In genomic region chr11:85647604-85648299, GRCh38 we compare ENCODE assay signal across 8 cellular contexts. TPM values are rescaled to one million over a fixed set of nuclear protein-coding genes. Genes with fewer than 3 reads are reported as not detected.
A peak's percentile ranks its signal among the peaks of the same experiment; 100 is the strongest.
DNase-seq lines count a peak whose midpoint lies in the region; ATAC-seq and TF ChIP-seq lines count a peak whose summit lies in the region.

TSS of gene TMEM126A (plus strand) at chr11:85647967. CDS start at chr11:85650256, 2,289 bp downstream.

- TF ChIP-seq POLR2A in esophagus squamous epithelium (IDR thresholded peaks at IDR 0.05) = peak in 3 of 4 donors; percentile 60 to 67 (median 64)

- H3K4me3 Mint-ChIP-seq in GM23338 = peak within 1 kb of the TSS; percentile 93
- H3K4me3 Mint-ChIP-seq in activated T-helper 1 cell treated with anti-CD3 and anti-CD28 coated beads, Interleukin-12 subunit alpha, Interleukin-12 subunit beta, Interleukin-2, Interleukin-4 antibody, amounts not matched to agents 30 ng/mL and 10 ng/mL and 1 ng/mL, durations not matched to agents 14 hours and 24 hours and 36 hours = peak within 1 kb of the TSS; percentile 93

- H3K79me2 ChIP-seq in DND-41 (ENCODE audit: insufficient read depth, low read length) (peaks cover 33% of the 10 kb centered on the region), GM23338 (replicated peaks; ENCODE audit: insufficient read depth) (peaks cover 8% of the 10 kb centered on the region; the same call in 1 of the 2 replicates)

- H3K4me1 Mint-ChIP-seq in GM23338 = peaks cover 23% of the 10 kb centered on the region
- peaks cover 25% of the 10 kb centered on the region for H3K4me1 Mint-ChIP-seq in activated T-helper 1 cell treated with anti-CD3 and anti-CD28 coated beads, Interleukin-12 subunit alpha, Interleukin-12 subunit beta, Interleukin-2, Interleukin-4 antibody, amounts not matched to agents 30 ng/mL and 10 ng/mL and 1 ng/mL, durations not matched to agents 14 hours and 24 hours and 36 hours (ENCODE audit: low read depth)

- H3K27ac Mint-ChIP-seq in GM23338 = peak within 1 kb of the TSS; percentile 98
- H3K27ac Mint-ChIP-seq in activated T-helper 1 cell treated with anti-CD3 and anti-CD28 coated beads, Interleukin-12 subunit alpha, Interleukin-12 subunit beta, Interleukin-2, Interleukin-4 antibody, amounts not matched to agents 30 ng/mL and 10 ng/mL and 1 ng/mL, durations not matched to agents 14 hours and 24 hours and 36 hours = peak within 1 kb of the TSS; percentile 91

- no peak for TF ChIP-seq CTCF in DND-41 (IDR thresholded peaks at IDR 0.05; ENCODE audit: borderline replicate concordance, extremely low read depth, low read length, poor library complexity, severe bottlenecking)
- TF ChIP-seq CTCF in GM23338 (conservative IDR thresholded peaks at IDR 0.05; ENCODE audit: low read depth in 2 of 2) = no peak
- TF ChIP-seq CTCF in esophagus squamous epithelium (IDR thresholded peaks at IDR 0.05) = no peak

- DNase-seq in DND-41 (peak; percentile 89), GM23338 (ENCODE audit: low spot score) (peak; percentile 95), Kasumi-1 (lab: John Stamatoyannopoulos, UW) (peak; percentile 82 to 85), RPMI7951 (ENCODE audit: low read depth) (peak; percentile 81), esophagus squamous epithelium (lab: John Stamatoyannopoulos, UW) (peak; percentile 51)
- peak; percentile 88 for DNase-seq in activated T-helper 1 cell treated with anti-CD3 and anti-CD28 coated beads, Interleukin-12 subunit alpha, Interleukin-12 subunit beta, Interleukin-2, Interleukin-4 antibody, amounts not matched to agents 30 ng/mL and 10 ng/mL and 1 ng/mL, durations not matched to agents 14 hours and 24 hours and 36 hours (ENCODE audit: low spot score)
- peak; percentile 84 to 85 for DNase-seq in stimulated activated CD8-positive, alpha-beta memory T cell treated with anti-CD3 and anti-CD28 coated beads, Interleukin-7, amount 100 ng/mL, for 4 hours (ENCODE audit: low read depth in 2 of 2)

- 0% methylated on average over 25 to 32 of the region's 33 CpGs for WGBS in esophagus squamous epithelium, 2 donors

- H3K27ac ChIP-seq in DND-41 (ENCODE audit: low read length) (peak within 1 kb of the TSS; percentile 80), GM23338 (ENCODE audit: low read depth) (peak within 1 kb of the TSS; percentile 82), esophagus squamous epithelium (peak within 1 kb of the TSS; percentile 80 to 87 (median 84)), muscle layer of duodenum (ENCODE audit: low read length) (peak within 1 kb of the TSS; percentile 95)

- H3K27me3 ChIP-seq in DND-41 (ENCODE audit: insufficient read depth, low read length, poor library complexity) = no peaks in the 10 kb centered on the region
- no peaks in the 10 kb centered on the region for H3K27me3 ChIP-seq in GM23338 (ENCODE audit: insufficient read depth)
- H3K27me3 ChIP-seq in esophagus squamous epithelium = peaks cover 0 to 10% (median 0%) of the 10 kb centered on the region in 4 donors
- no peaks in the 10 kb centered on the region for H3K27me3 ChIP-seq in muscle layer of duodenum (ENCODE audit: low read depth, low read length)

- H3K36me3 Mint-ChIP-seq in GM23338 (ENCODE audit: low read depth) = peaks cover 10% of the 10 kb centered on the region; the same call in 1 of the 3 replicates
- H3K36me3 Mint-ChIP-seq in activated T-helper 1 cell treated with anti-CD3 and anti-CD28 coated beads, Interleukin-12 subunit alpha, Interleukin-12 subunit beta, Interleukin-2, Interleukin-4 antibody, amounts not matched to agents 30 ng/mL and 10 ng/mL and 1 ng/mL, durations not matched to agents 14 hours and 24 hours and 36 hours (ENCODE audit: low read depth) = peaks cover 7% of the 10 kb centered on the region

- ATAC-seq in DND-41 (ENCODE audit: insufficient read depth, low read depth) = peak; percentile 98
- ATAC-seq in GM23338 = peak; percentile 96

- peaks cover 30% of the 10 kb centered on the region for H3K4me1 ChIP-seq in DND-41 (ENCODE audit: insufficient read depth, low read length)
- peaks cover 11% of the 10 kb centered on the region for H3K4me1 ChIP-seq in GM23338 (ENCODE audit: insufficient read depth)
- peaks cover 0 to 23% (median 17%) of the 10 kb centered on the region in 3 donors for H3K4me1 ChIP-seq in esophagus squamous epithelium
- H3K4me1 ChIP-seq in muscle layer of duodenum (ENCODE audit: control insufficient read depth in 1 of 2, insufficient read depth in 2 of 2, low read length in 2 of 2) = peaks cover 11 to 17% of the 10 kb centered on the region in 2 donors

- H3K9ac ChIP-seq in DND-41 (ENCODE audit: low read depth, low read length) = peak within 1 kb of the TSS; percentile 58

- peak within 1 kb of the TSS; percentile 72 to 83 for H3K4me3 ChIP-seq in DND-41 (ENCODE audit: low read depth in 1 of 2, low read length in 2 of 2)
- H3K4me3 ChIP-seq in GM23338 = peak within 1 kb of the TSS; percentile 66
- H3K4me3 ChIP-seq in esophagus squamous epithelium = peak within 1 kb of the TSS; percentile 52 to 83 (median 62)
- H3K4me3 ChIP-seq in muscle layer of duodenum (ENCODE audit: low read depth in 1 of 2, low read length in 2 of 2) = peak within 1 kb of the TSS; percentile 78 to 98

- H3K36me3 ChIP-seq in DND-41 (ENCODE audit: insufficient read depth, low read length) (peaks cover 8% of the 10 kb centered on the region; the same call in 1 of the 2 replicates), GM23338 (ENCODE audit: insufficient read depth) (no peaks in the 10 kb centered on the region; the same call in 1 of the 2 replicates), esophagus squamous epithelium (peaks cover 0 to 13% (median 0%) of the 10 kb centered on the region in 3 donors), muscle layer of duodenum (ENCODE audit: control insufficient read depth in 1 of 2, insufficient read depth in 2 of 2, low read length in 2 of 2) (peaks cover 4% of the 10 kb centered on the region in 2 donors)

- no peaks in the 10 kb centered on the region for H3K9me3 Mint-ChIP-seq in GM23338
- H3K9me3 Mint-ChIP-seq in activated T-helper 1 cell treated with anti-CD3 and anti-CD28 coated beads, Interleukin-12 subunit alpha, Interleukin-12 subunit beta, Interleukin-2, Interleukin-4 antibody, amounts not matched to agents 30 ng/mL and 10 ng/mL and 1 ng/mL, durations not matched to agents 14 hours and 24 hours and 36 hours = no peaks in the 10 kb centered on the region

- peak within 1 kb of the TSS; percentile 65 for H3K4me2 ChIP-seq in DND-41 (ENCODE audit: insufficient read depth, low read length)
- peak within 1 kb of the TSS; percentile 78 for H3K4me2 ChIP-seq in GM23338

- no peaks in the 10 kb centered on the region for H3F3A ChIP-seq in GM23338 (replicated peaks; ENCODE audit: low read depth)

- H3K9me3 ChIP-seq in DND-41 (ENCODE audit: insufficient read depth, low read length, severe bottlenecking) = no peaks in the 10 kb centered on the region
- H3K9me3 ChIP-seq in esophagus squamous epithelium = no peaks in the 10 kb centered on the region
- no peaks in the 10 kb centered on the region for H3K9me3 ChIP-seq in muscle layer of duodenum (ENCODE audit: control insufficient read depth in 1 of 2, low read length in 2 of 2)

- H3K9me2 ChIP-seq in GM23338 (ENCODE audit: insufficient read depth) = no peaks in the 10 kb centered on the region

- H3K27me3 Mint-ChIP-seq in GM23338 (ENCODE audit: insufficient read depth, low read depth, poor library complexity) = peaks cover 2% of the 10 kb centered on the region
- peaks cover 26% of the 10 kb centered on the region for H3K27me3 Mint-ChIP-seq in activated T-helper 1 cell treated with anti-CD3 and anti-CD28 coated beads, Interleukin-12 subunit alpha, Interleukin-12 subunit beta, Interleukin-2, Interleukin-4 antibody, amounts not matched to agents 30 ng/mL and 10 ng/mL and 1 ng/mL, durations not matched to agents 14 hours and 24 hours and 36 hours (ENCODE audit: insufficient read depth)

- H4K20me1 ChIP-seq in DND-41 (ENCODE audit: insufficient read depth, low read length) (no peaks in the 10 kb centered on the region; the same call in 1 of the 2 replicates), GM23338 (replicated peaks; ENCODE audit: insufficient read depth) (no peaks in the 10 kb centered on the region)

- H2AFZ ChIP-seq in DND-41 (ENCODE audit: low read depth, low read length) (peak within 1 kb of the TSS; percentile 94), GM23338 (peak within 1 kb of the TSS; percentile 39; the same call in 1 of the 2 replicates)

- intact Hi-C loops in activated T-helper 1 cell treated with anti-CD3 and anti-CD28 coated beads, Interleukin-12 subunit alpha, Interleukin-12 subunit beta, Interleukin-2, Interleukin-4 antibody, amounts not matched to agents 30 ng/mL and 10 ng/mL and 1 ng/mL, durations not matched to agents 14 hours and 24 hours and 36 hours (cut with micrococcal nuclease) = loop anchor here (1.0 to 10.0 kb wide), 6 partner anchors 9 to 1607 kb away; partner anchors contain the start of gene TMEM126B
- intact Hi-C loops in esophagus squamous epithelium (cut with DNase I) = no loop called here

TF ChIP-seq in GM23338, 12 proteins besides CTCF, POLR2A, EP300 and RAD21:
- TF ChIP-seq POLR2AphosphoS5 (IDR thresholded peaks at IDR 0.05; ENCODE audit: low read depth) (peak; percentile 92), CREB1 (CRISPR knock-in tag; IDR thresholded peaks at IDR 0.05; ENCODE audit: low read depth) (peak; percentile 90), JUNB (IDR thresholded peaks at IDR 0.05; ENCODE audit: unreplicated experiment) (no peak), ETS1 (IDR thresholded peaks at IDR 0.05) (peak; percentile 68), STAT1 (IDR thresholded peaks at IDR 0.05; ENCODE audit: unreplicated experiment) (no peak), EZH2 (IDR thresholded peaks at IDR 0.05; ENCODE audit: low read depth, unreplicated experiment) (no peak), ZNF331 (CRISPR knock-in tag; IDR thresholded peaks at IDR 0.05; ENCODE audit: low read depth) (no peak)

RNA-seq across cellular contexts. Expression of gene TMEM126A, which starts in this region (rescaled TPM):
- total RNA-seq in GM23338 (2014; rRNA removed; shearing (Covaris generic)) = 24.7 and 29.5 TPM in 2 replicates
- 70.2 and 71.1 TPM in 2 replicates for polyA plus RNA-seq in GM23338 (2016; fragmentation: Nextera tagmentation; extraction: Ambion mirVana)
- 97.9 and 111 TPM in 2 replicates for total RNA-seq in RPMI7951 (2014; rRNA removed; shearing (Covaris generic))
- 46.0 and 47.7 TPM in 2 replicates for total RNA-seq in activated T-helper 1 cell treated with anti-CD3 and anti-CD28 coated beads, Interleukin-12 subunit alpha, Interleukin-12 subunit beta, Interleukin-2, Interleukin-4 antibody, amounts not matched to agents 30 ng/mL and 10 ng/mL and 1 ng/mL, durations not matched to agents 14 hours and 24 hours and 36 hours
- 10 to 100 TPM in 3 of 4 donors, 1 to 10 TPM in 1; 6.8 to 38.3 (median 25.7) TPM for total RNA-seq in esophagus squamous epithelium

Comparison
In these comparisons a context has a peak if more than half of its experiments do, and no peak if none do; other contexts are left out.
1. Peak in every context shown above with its lines: DNase-seq, ATAC-seq, H3K4me3 ChIP-seq and H3K27ac ChIP-seq.